9 cellular contexts compared by ENCODE assay signal in the genomic region with DNA sequence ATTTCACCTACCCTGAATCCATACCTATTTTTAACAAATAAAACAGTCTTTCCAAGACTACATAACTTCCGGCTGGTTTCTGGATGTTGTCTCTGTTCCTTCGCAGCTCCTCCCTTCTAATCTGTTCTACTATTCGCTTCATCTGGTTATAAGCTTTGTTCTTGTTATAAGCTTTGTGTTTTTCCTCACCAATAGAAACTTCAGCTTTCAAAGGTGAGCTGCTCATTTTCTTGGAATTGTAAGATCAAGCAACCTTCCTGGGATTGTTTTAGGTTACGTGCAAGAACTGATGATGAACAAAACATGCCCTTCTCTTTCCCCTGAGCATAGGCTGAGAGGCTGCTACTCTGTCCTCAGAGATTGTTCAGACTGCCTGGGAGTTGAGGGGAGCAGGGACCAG. TPM values are rescaled to one million over a fixed set of nuclear protein-coding genes. Genes with fewer than 3 reads are reported as not detected.
DNase-seq lines count a peak whose midpoint lies in the region; ATAC-seq and TF ChIP-seq lines count a peak whose summit lies in the region.
"Had no signal": no experiment of that assay in that cellular context is flagged by ENCODE, and none has a peak within 500 bp of the region (broad histone marks: within the 10 kb centered on the region; RNA-seq: fewer than 3 reads in every experiment).

No MANE protein-coding gene starts in this region.

- intact Hi-C loops in Caco-2 (cut with micrococcal nuclease; ENCODE audit: unreplicated experiment), result loop anchor here (5.0 kb wide), 1 partner anchor 87 kb away; a partner anchor contains a TSS

- no TSS peak for BruUV-seq in Caco-2 (replicated peaks; lab: Mats Ljungman, UMichigan)

- H3K4me3 ChIP-seq in Caco-2 (ENCODE audit: low read depth, low read length) (no peak overlapping the region), OCI-LY3 (ENCODE audit: low read length) (peak overlapping the region; percentile 85), osteoblast (ENCODE audit: insufficient read depth, low read length) (peak overlapping the region; percentile 75)

- H2AFZ ChIP-seq in OCI-LY3 (ENCODE audit: low read depth, low read length) (no peak overlapping the region), osteoblast (ENCODE audit: low read length) (peak overlapping the region; percentile 82)

- H3K27me3 ChIP-seq in Caco-2 (replicated peaks; ENCODE audit: control insufficient read depth, insufficient read depth, low read length), result peaks cover 4% of the 10 kb centered on the region; the same call in 1 of the 2 replicates
- peaks cover 16% of the 10 kb centered on the region; the same call in 1 of the 2 replicates for H3K27me3 ChIP-seq in OCI-LY3 (ENCODE audit: low read depth, low read length)
- H3K27me3 ChIP-seq in osteoblast (ENCODE audit: insufficient read depth, low read length), result no peaks in the 10 kb centered on the region

- H3K79me2 ChIP-seq in OCI-LY3 (ENCODE audit: low read length) (no peaks in the 10 kb centered on the region), osteoblast (ENCODE audit: insufficient read depth, low read length) (no peaks in the 10 kb centered on the region)

- H3K9me3 Mint-ChIP-seq in Caco-2 (ENCODE audit: unreplicated experiment) (no peaks in the 10 kb centered on the region), endothelial cell (ENCODE audit: unreplicated experiment) (no peaks in the 10 kb centered on the region)

- peaks cover 7% of the 10 kb centered on the region for H3K4me1 Mint-ChIP-seq in Caco-2 (ENCODE audit: low read depth, unreplicated experiment)
- peaks cover 52% of the 10 kb centered on the region for H3K4me1 Mint-ChIP-seq in endothelial cell (ENCODE audit: unreplicated experiment)

- DNase-seq in Caco-2, result no peak
- DNase-seq in endothelial cell (ENCODE audit: low spot score), result no peak
- DNase-seq in osteoblast (ENCODE audit: insufficient read length, low spot score, missing footprints), result no peak
- no peak for DNase-seq in MV-4-11 (lab: John Stamatoyannopoulos, UW)
- no peak for DNase-seq in mesenteric fat pad (ENCODE audit: low spot score)
- DNase-seq: T-helper 9 cell had no signal

- no peak overlapping the region for H3K27ac Mint-ChIP-seq in Caco-2 (ENCODE audit: unreplicated experiment)
- peak overlapping the region; percentile 61 for H3K27ac Mint-ChIP-seq in endothelial cell (ENCODE audit: unreplicated experiment)

- H3K9ac ChIP-seq in OCI-LY3 (ENCODE audit: low read length), result no peak overlapping the region

- H3K4me2 ChIP-seq in OCI-LY3 (ENCODE audit: low read length) (peak overlapping the region; percentile 97), osteoblast (ENCODE audit: insufficient read depth, low read length) (peak overlapping the region; percentile 94)

- peak overlapping the region; percentile 78 for H3K4me3 Mint-ChIP-seq in Caco-2 (ENCODE audit: unreplicated experiment)
- H3K4me3 Mint-ChIP-seq in endothelial cell (ENCODE audit: unreplicated experiment), result peak overlapping the region; percentile 99

- no peaks in the 10 kb centered on the region; the same call in 1 of the 2 replicates for H4K20me1 ChIP-seq in OCI-LY3 (ENCODE audit: insufficient read depth, low read length)
- no peaks in the 10 kb centered on the region for H4K20me1 ChIP-seq in osteoblast (ENCODE audit: insufficient read depth, low read length)

- H3K27me3 Mint-ChIP-seq in Caco-2 (ENCODE audit: insufficient read depth, unreplicated experiment) (peaks cover 30% of the 10 kb centered on the region), endothelial cell (ENCODE audit: unreplicated experiment) (peaks cover 10% of the 10 kb centered on the region)

- H3K27ac ChIP-seq in OCI-LY3 (ENCODE audit: low read length) (no peak overlapping the region), osteoblast (ENCODE audit: low read depth, low read length) (no peak overlapping the region)

- CTCF ChIA-PET in Caco-2 (lab: Charles Lee), result no interaction called here

- no peaks in the 10 kb centered on the region for H3K36me3 ChIP-seq in Caco-2 (ENCODE audit: control insufficient read depth, insufficient read depth, low read length)
- H3K36me3 ChIP-seq in OCI-LY3 (replicated peaks; ENCODE audit: low read depth, low read length), result no peaks in the 10 kb centered on the region
- H3K36me3 ChIP-seq in osteoblast (ENCODE audit: insufficient read depth, low read length), result no peaks in the 10 kb centered on the region

- H3K36me3 Mint-ChIP-seq in Caco-2 (ENCODE audit: insufficient read depth, unreplicated experiment), result no peaks in the 10 kb centered on the region
- peaks cover 30% of the 10 kb centered on the region for H3K36me3 Mint-ChIP-seq in endothelial cell (ENCODE audit: low read depth, unreplicated experiment)

- peaks cover 4% of the 10 kb centered on the region; the same call in 1 of the 2 replicates for H3K4me1 ChIP-seq in Caco-2
- peaks cover 14% of the 10 kb centered on the region for H3K4me1 ChIP-seq in OCI-LY3 (ENCODE audit: low read length)
- H3K4me1 ChIP-seq in osteoblast (ENCODE audit: insufficient read depth, low read length), result peaks cover 4% of the 10 kb centered on the region

- TF ChIP-seq CTCF in Caco-2 (IDR thresholded peaks at IDR 0.05; ENCODE audit: insufficient read depth in 1 of 2, low read depth in 1 of 2, low read length in 1 of 2, severe bottlenecking in 1 of 2, unreplicated experiment in 1 of 2) (no peak), OCI-LY3 (IDR thresholded peaks at IDR 0.05; ENCODE audit: low read depth, low read length) (no peak), endothelial cell (IDR thresholded peaks at IDR 0.05; ENCODE audit: unreplicated experiment) (no peak), osteoblast (IDR thresholded peaks at IDR 0.05; ENCODE audit: extremely low read depth, low read depth, low read length) (no peak)

- POLR2A ChIA-PET in Caco-2 (lab: Charles Lee), result no interaction called here

- ATAC-seq in HG02571 (IDR thresholded peaks at IDR 0.05; ENCODE audit: unreplicated experiment), result no peak
- no peak for ATAC-seq in HG02870 (IDR thresholded peaks at IDR 0.05; ENCODE audit: unreplicated experiment)

- no peaks in the 10 kb centered on the region for H3K9me3 ChIP-seq in Caco-2
- H3K9me3 ChIP-seq in OCI-LY3 (ENCODE audit: insufficient read depth, low read length), result no peaks in the 10 kb centered on the region
- no peaks in the 10 kb centered on the region for H3K9me3 ChIP-seq in osteoblast (ENCODE audit: low read depth, low read length)

RNA-seq across cellular contexts. Expression of a gene that starts 2.1 kb away (rescaled TPM):
- 0.65 and 0.84 TPM in 2 replicates for total RNA-seq in Caco-2 (2022)
- 47.6 TPM for total RNA-seq in endothelial cell (ENCODE audit: unreplicated experiment)
- 2.9 and 3.6 TPM in 2 replicates for total RNA-seq in osteoblast
- total RNA-seq in mesenteric fat pad, result 25.9 TPM
